18 cellular contexts compared by ENCODE assay signal in genomic region chr1:26909951-26910342, GRCh38. TPM values are rescaled to one million over a fixed set of nuclear protein-coding genes. Genes with fewer than 3 reads are reported as not detected.
DNase-seq lines count a peak whose midpoint lies in the region; ATAC-seq, FAIRE-seq and TF ChIP-seq lines count a peak whose summit lies in the region.
"Had no signal": no experiment of that assay in that cellular context is flagged by ENCODE, and none has a peak within 500 bp of the region (broad histone marks: within the 10 kb centered on the region; RNA-seq: fewer than 3 reads in every experiment).

No MANE protein-coding gene starts in this region.

- no peaks in the 10 kb centered on the region for H3K9me3 ChIP-seq in HepG2 (ENCODE audit: low read length)
- H3K9me3 ChIP-seq in right lobe of liver, result no peaks in the 10 kb centered on the region
- no peaks in the 10 kb centered on the region for H3K9me3 ChIP-seq in spleen
- H3K9me3 ChIP-seq: Caco-2 had no signal

- H3K4me3 Mint-ChIP-seq in CD14-positive monocyte, result no peak overlapping the region
- H3K4me3 Mint-ChIP-seq: CD8-positive, alpha-beta memory T cell; H9 had no signal

- in situ Hi-C loops in HepG2 (cut with HindIII; ENCODE audit: extremely low pct_ligation_motif_present, low pct_unique_long_range_greater_than_20kb), result loop anchor here (5.0 kb wide), 1 partner anchor 82 kb away; the partner anchor contains the start of gene TRNP1

- no peak overlapping the region for H2AFZ ChIP-seq in HepG2 (ENCODE audit: low read length)

- no peak for ATAC-seq in HepG2
- no peak for ATAC-seq in right lobe of liver
- ATAC-seq in left lobe of liver, result peak; percentile 0
- ATAC-seq in SK-N-SH treated with all-trans-retinoic acid at 6 μM for 48 hours, result no peak

- peak overlapping the region; percentile 93 for H3K4me2 ChIP-seq in HepG2 (ENCODE audit: low read depth, low read length)

- WGBS in HepG2 (ENCODE audit: low lambda C conversion rate), result 47% methylated on average over 3 of the region's 3 CpGs
- 14% methylated on average over 1 of the region's 3 CpGs for whole genome bisulfite sequencing in right lobe of liver (ENCODE audit: insufficient coverage, low coverage, low lambda C conversion rate, missing lambda C conversion rate)
- 60 to 94% (median 82%) methylated on average over 2 to 3 of the region's 3 CpGs for WGBS in spleen, 5 donors

- H4K20me1 ChIP-seq in HepG2 (ENCODE audit: insufficient read depth, low read length), result peaks cover 16% of the 10 kb centered on the region; the same call in 1 of the 2 replicates

- no peaks in the 10 kb centered on the region for H3K36me3 Mint-ChIP-seq in CD14-positive monocyte
- H3K36me3 Mint-ChIP-seq: CD8-positive, alpha-beta memory T cell had no signal

- H3K27ac ChIP-seq in HepG2 (ENCODE audit: extremely low read length, insufficient read depth, low read length) (peak overlapping the region; percentile 96), right lobe of liver (peak overlapping the region in 1 of 3 donors; percentile 82), spleen (peak overlapping the region in 1 of 8 donors; percentile 16)
- H3K27ac ChIP-seq: 22Rv1 had no signal

- H3K27me3 ChIP-seq in HepG2 (ENCODE audit: control insufficient read depth in 1 of 2, insufficient read depth in 2 of 2, low read length in 2 of 2), result no peaks in the 10 kb centered on the region; a peak in 1 of 5 replicates
- H3K27me3 ChIP-seq in right lobe of liver, result no peaks in the 10 kb centered on the region
- H3K27me3 ChIP-seq in spleen (replicated peaks in 1 of 7), result no peaks in the 10 kb centered on the region

- intact Hi-C loops in HepG2 (cut with micrococcal nuclease; ENCODE audit: unreplicated experiment), result no loop called here
- intact Hi-C loops in right lobe of liver (cut with DNase I), result no loop called here
- intact Hi-C loops in spleen (cut with DNase I; ENCODE audit: low total_unique reads), result no loop called here
- intact Hi-C loops in CD14-positive monocyte (cut with micrococcal nuclease), result no loop called here

- no peak for DNase-seq in HepG2 (ENCODE audit: low spot score)
- DNase-seq in right lobe of liver, result no peak
- DNase-seq in left lobe of liver (ENCODE audit: low spot score), result no peak
- DNase-seq in spleen, result peak; percentile 16
- DNase-seq in CD14-positive monocyte (ENCODE audit: low spot score), result no peak
- no peak for DNase-seq in NCI-H748 treated with DMSO at 0.1 percent for 48 hours (lab: John Stamatoyannopoulos, UW)
- DNase-seq: Caco-2; CD8-positive, alpha-beta memory T cell; DND-41; GDM1; GOT3; H9 had no signal

- no peak for TF ChIP-seq EP300 in HepG2 (IDR thresholded peaks at IDR 0.05; ENCODE audit: low read depth in 2 of 2, low read length in 2 of 2)
- TF ChIP-seq EP300 in HepG2 (CRISPR knock-in tag; IDR thresholded peaks at IDR 0.05; ENCODE audit: borderline replicate concordance), result no peak

- peaks cover 30% of the 10 kb centered on the region for H3K79me2 ChIP-seq in HepG2 (ENCODE audit: insufficient read depth, low read length)

- BruUV-seq in HepG2 (replicated peaks; lab: Mats Ljungman, UMichigan), result no TSS peak

- TF ChIP-seq CTCF in HepG2 (CRISPR knock-in tag; IDR thresholded peaks at IDR 0.05) (no peak), right lobe of liver (IDR thresholded peaks at IDR 0.05) (no peak), spleen (IDR thresholded peaks at IDR 0.05 in 8 of 11, conservative IDR thresholded peaks at IDR 0.05 in 3 of 11) (no peak), CD14-positive monocyte (IDR thresholded peaks at IDR 0.05) (no peak)

- no peaks in the 10 kb centered on the region for H3K9me3 Mint-ChIP-seq in CD14-positive monocyte
- H3K9me3 Mint-ChIP-seq: CD8-positive, alpha-beta memory T cell; H9 had no signal

- POLR2A ChIA-PET in HepG2 (lab: Yijun Ruan, JAX), result interaction anchor here (1.0 to 11.5 kb wide), 6 partner anchors 11 to 84 kb away, joined by 3 to 371 read pairs (median 8); partner anchors contain the start of genes GPATCH3, GPN2, NUDC and TRNP1

- H3K4me1 Mint-ChIP-seq in CD14-positive monocyte, result no peaks in the 10 kb centered on the region
- H3K4me1 Mint-ChIP-seq: CD8-positive, alpha-beta memory T cell; H9 had no signal

- H3K27ac Mint-ChIP-seq in CD14-positive monocyte, result no peak overlapping the region
- H3K27ac Mint-ChIP-seq: CD8-positive, alpha-beta memory T cell; H9 had no signal

- H3K27me3 Mint-ChIP-seq in CD14-positive monocyte (ENCODE audit: low read depth in 3 of 3), result peaks cover 0 to 2% (median 2%) of the 10 kb centered on the region in 3 donors

- no peak for FAIRE-seq in HepG2 (lab: Jason Lieb, UNC)
- FAIRE-seq: GM19239, HTR-8/SVneo had no signal

- CTCF ChIA-PET in HepG2 (lab: Yijun Ruan, JAX; ENCODE audit: low intra/inter-chr PET ratio, low total read pairs), result no interaction called here

- peak overlapping the region; percentile 57 for H3K9ac ChIP-seq in HepG2 (ENCODE audit: insufficient read depth, low read depth, low read length)

- H3K4me1 ChIP-seq in HepG2 (ENCODE audit: insufficient read depth, low read length) (peaks cover 63% of the 10 kb centered on the region), right lobe of liver (peaks cover 0 to 26% (median 7%) of the 10 kb centered on the region in 4 donors), spleen (peaks cover 0 to 11% (median under 1%) of the 10 kb centered on the region in 6 donors)

- TF ChIP-seq POLR2A in HepG2 (IDR thresholded peaks at IDR 0.05; ENCODE audit: insufficient read depth in 1 of 2, low read depth in 2 of 2, low read length in 2 of 2), result no peak; a peak in 1 of 4 replicates
- TF ChIP-seq POLR2A in right lobe of liver (IDR thresholded peaks at IDR 0.05), result no peak
- TF ChIP-seq POLR2A in spleen (IDR thresholded peaks at IDR 0.05), result no peak

- H3K4me3 ChIP-seq in HepG2 (replicated peaks in 1 of 3; ENCODE audit: insufficient read depth in 1 of 3, low read depth in 2 of 3, low read length in 3 of 3) (no peak overlapping the region), right lobe of liver (no peak overlapping the region), spleen (no peak overlapping the region)

- H3K36me3 ChIP-seq in HepG2 (replicated peaks in 1 of 2; ENCODE audit: control insufficient read depth in 1 of 2, insufficient read depth in 2 of 2, low read length in 2 of 2), result peaks cover 3 to 8% of the 10 kb centered on the region in 2 experiments; a peak in 3 of 5 replicates
- H3K36me3 ChIP-seq in right lobe of liver, result peaks cover 0 to 18% (median 8%) of the 10 kb centered on the region in 4 donors
- no peaks in the 10 kb centered on the region for H3K36me3 ChIP-seq in spleen

- TF ChIP-seq RAD21 in HepG2 (CRISPR knock-in tag; IDR thresholded peaks at IDR 0.05), result no peak

RNA-seq across cellular contexts. Expression of gene NR0B2, which starts 3.8 kb away (rescaled TPM):
- total RNA-seq in HepG2 (2016; rRNA removed; fragmentation: Illumina TruSeq; extraction: Trizol) (71.6 and 72.5 TPM in 2 replicates), right lobe of liver (10 to 100 TPM; 25.6 to 69.6 (median 43.0) TPM), left lobe of liver (79.2 TPM), spleen (10 to 100 TPM in 3 of 7 donors, 1 to 10 TPM in 4; 2.6 to 27.1 (median 10.0) TPM)
- total RNA-seq in HepG2 (2016; cell fraction: cytosol; rRNA removed; fragmentation: Illumina TruSeq; extraction: Trizol; ENCODE audit: low read depth), result 32.2 and 34.7 TPM in 2 replicates
- total RNA-seq in HepG2 (2016; cell fraction: insoluble cytoplasmic fraction; rRNA removed; fragmentation: Illumina TruSeq; extraction: Trizol), result 72.9 and 77.8 TPM in 2 replicates
- total RNA-seq in HepG2 (2016; cell fraction: membrane; rRNA removed; fragmentation: Illumina TruSeq; extraction: Trizol), result 42.2 and 44.8 TPM in 2 replicates
- 49.1 and 51.4 TPM in 2 replicates for total RNA-seq in HepG2 (2016; cell fraction: nucleus; rRNA removed; fragmentation: Illumina TruSeq; extraction: Trizol)
- polyA plus RNA-seq in HepG2 (2011; rRNA removed) (133 and 203 TPM in 2 replicates), spleen (10 to 100 TPM in 1 of 3 donors, 1 to 10 TPM in 1, under 1 TPM in 1; 0.74 to 10.7 (median 5.6) TPM), CD14-positive monocyte (not detected)
- 120 and 167 TPM in 2 replicates for polyA plus RNA-seq in HepG2 (2011; cell fraction: cytosol; rRNA removed)
- polyA plus RNA-seq in HepG2 (2011; cell fraction: nucleus; rRNA removed), result 160 and 185 TPM in 2 replicates
- polyA plus RNA-seq in HepG2 (2012), result 94.7 and 125 TPM in 2 replicates
- polyA plus RNA-seq in HepG2 (2016; cell fraction: cytosol; fragmentation: Illumina TruSeq; extraction: Trizol; ENCODE audit: low read depth), result 14.5 and 14.6 TPM in 2 replicates
- polyA plus RNA-seq in HepG2 (2016; cell fraction: insoluble cytoplasmic fraction; fragmentation: Illumina TruSeq; extraction: Trizol; ENCODE audit: low read depth), result 86.2 and 93.6 TPM in 2 replicates
- polyA plus RNA-seq in HepG2 (2016; cell fraction: membrane; fragmentation: Illumina TruSeq; extraction: Trizol; ENCODE audit: low read depth), result 17.4 and 19.6 TPM in 2 replicates
- 81.0 and 96.9 TPM in 2 replicates for polyA plus RNA-seq in HepG2 (2016; cell fraction: nucleus; fragmentation: Illumina TruSeq; extraction: Trizol; ENCODE audit: insufficient read depth, low read depth)
- polyA minus RNA-seq in HepG2 (2011; rRNA and poly(A)+ RNA removed; ENCODE audit: low replicate concordance), result 0.21 and 413 TPM in 2 replicates
- polyA minus RNA-seq in HepG2 (2011; cell fraction: cytosol; rRNA and poly(A)+ RNA removed), result 175 and 182 TPM in 2 replicates
- polyA minus RNA-seq in HepG2 (2011; cell fraction: nucleus; rRNA and poly(A)+ RNA removed), result 42.6 and 49.5 TPM in 2 replicates
- total RNA-seq: A673; CD8-positive, alpha-beta memory T cell; H9 had no signal
- polyA plus RNA-seq: BJ; CD8-positive, alpha-beta memory T cell had no signal

RNA-seq across cellular contexts. Expression of gene GPATCH3, which starts 9.7 kb away (rescaled TPM):
- 11.0 and 12.5 TPM in 2 replicates for total RNA-seq in HepG2 (2016; rRNA removed; fragmentation: Illumina TruSeq; extraction: Trizol)
- total RNA-seq in HepG2 (2016; cell fraction: cytosol; rRNA removed; fragmentation: Illumina TruSeq; extraction: Trizol; ENCODE audit: low read depth), result 1.6 and 3.3 TPM in 2 replicates
- 11.4 and 14.1 TPM in 2 replicates for total RNA-seq in HepG2 (2016; cell fraction: insoluble cytoplasmic fraction; rRNA removed; fragmentation: Illumina TruSeq; extraction: Trizol)
- total RNA-seq in HepG2 (2016; cell fraction: membrane; rRNA removed; fragmentation: Illumina TruSeq; extraction: Trizol), result 8.6 and 9.5 TPM in 2 replicates
- 9.7 and 10.0 TPM in 2 replicates for total RNA-seq in HepG2 (2016; cell fraction: nucleus; rRNA removed; fragmentation: Illumina TruSeq; extraction: Trizol)
- 6.8 and 8.3 TPM in 2 replicates for polyA plus RNA-seq in HepG2 (2011; rRNA removed)
- polyA plus RNA-seq in HepG2 (2011; cell fraction: cytosol; rRNA removed), result 5.6 TPM in 2 replicates
- polyA plus RNA-seq in HepG2 (2011; cell fraction: nucleus; rRNA removed), result 12.9 and 16.4 TPM in 2 replicates
- 7.4 and 8.5 TPM in 2 replicates for polyA plus RNA-seq in HepG2 (2012)
- polyA plus RNA-seq in HepG2 (2016; cell fraction: cytosol; fragmentation: Illumina TruSeq; extraction: Trizol; ENCODE audit: low read depth), result 3.5 and 4.5 TPM in 2 replicates
- polyA plus RNA-seq in HepG2 (2016; cell fraction: insoluble cytoplasmic fraction; fragmentation: Illumina TruSeq; extraction: Trizol; ENCODE audit: low read depth), result 12.3 and 14.3 TPM in 2 replicates
- polyA plus RNA-seq in HepG2 (2016; cell fraction: membrane; fragmentation: Illumina TruSeq; extraction: Trizol; ENCODE audit: low read depth), result 6.7 and 7.6 TPM in 2 replicates
- polyA plus RNA-seq in HepG2 (2016; cell fraction: nucleus; fragmentation: Illumina TruSeq; extraction: Trizol; ENCODE audit: insufficient read depth, low read depth), result 18.7 and 22.1 TPM in 2 replicates
- 9.9 and 10.4 TPM in 2 replicates for polyA minus RNA-seq in HepG2 (2011; rRNA and poly(A)+ RNA removed; ENCODE audit: low replicate concordance)
- polyA minus RNA-seq in HepG2 (2011; cell fraction: cytosol; rRNA and poly(A)+ RNA removed), result 4.6 and 4.9 TPM in 2 replicates
- polyA minus RNA-seq in HepG2 (2011; cell fraction: nucleus; rRNA and poly(A)+ RNA removed), result 9.9 and 10.8 TPM in 2 replicates
- 1 to 10 TPM; 6.0 to 8.1 (median 7.1) TPM for total RNA-seq in right lobe of liver
- total RNA-seq in left lobe of liver, result 7.1 TPM
- 10 to 100 TPM; 14.3 to 20.2 (median 17.3) TPM for total RNA-seq in spleen
- 10 to 100 TPM; 13.3 to 25.8 (median 19.3) TPM for polyA plus RNA-seq in spleen
- polyA plus RNA-seq in CD14-positive monocyte, result 10 to 100 TPM; 10.7 to 11.8 TPM

RNA-seq across cellular contexts. Expression of gene NUDC, which starts 11.6 kb away (rescaled TPM):
- 104 and 126 TPM in 2 replicates for total RNA-seq in HepG2 (2016; rRNA removed; fragmentation: Illumina TruSeq; extraction: Trizol)
- total RNA-seq in HepG2 (2016; cell fraction: cytosol; rRNA removed; fragmentation: Illumina TruSeq; extraction: Trizol; ENCODE audit: low read depth), result 35.7 TPM in 2 replicates
- total RNA-seq in HepG2 (2016; cell fraction: insoluble cytoplasmic fraction; rRNA removed; fragmentation: Illumina TruSeq; extraction: Trizol), result 105 and 106 TPM in 2 replicates
- total RNA-seq in HepG2 (2016; cell fraction: membrane; rRNA removed; fragmentation: Illumina TruSeq; extraction: Trizol), result 36.4 and 37.7 TPM in 2 replicates
- total RNA-seq in HepG2 (2016; cell fraction: nucleus; rRNA removed; fragmentation: Illumina TruSeq; extraction: Trizol), result 45.3 and 49.3 TPM in 2 replicates
- 34.7 and 41.0 TPM in 2 replicates for polyA plus RNA-seq in HepG2 (2011; rRNA removed)
- 35.9 and 39.4 TPM in 2 replicates for polyA plus RNA-seq in HepG2 (2011; cell fraction: cytosol; rRNA removed)
- polyA plus RNA-seq in HepG2 (2011; cell fraction: nucleus; rRNA removed), result 28.6 and 31.4 TPM in 2 replicates
- polyA plus RNA-seq in HepG2 (2012), result 88.2 and 90.3 TPM in 2 replicates
- 25.8 and 26.9 TPM in 2 replicates for polyA plus RNA-seq in HepG2 (2016; cell fraction: cytosol; fragmentation: Illumina TruSeq; extraction: Trizol; ENCODE audit: low read depth)
- 192 and 219 TPM in 2 replicates for polyA plus RNA-seq in HepG2 (2016; cell fraction: insoluble cytoplasmic fraction; fragmentation: Illumina TruSeq; extraction: Trizol; ENCODE audit: low read depth)
- 34.2 and 35.5 TPM in 2 replicates for polyA plus RNA-seq in HepG2 (2016; cell fraction: membrane; fragmentation: Illumina TruSeq; extraction: Trizol; ENCODE audit: low read depth)
- 129 and 135 TPM in 2 replicates for polyA plus RNA-seq in HepG2 (2016; cell fraction: nucleus; fragmentation: Illumina TruSeq; extraction: Trizol; ENCODE audit: insufficient read depth, low read depth)
- polyA minus RNA-seq in HepG2 (2011; rRNA and poly(A)+ RNA removed; ENCODE audit: low replicate concordance), result 24.1 and 33.6 TPM in 2 replicates
- 34.1 and 35.1 TPM in 2 replicates for polyA minus RNA-seq in HepG2 (2011; cell fraction: cytosol; rRNA and poly(A)+ RNA removed)
- polyA minus RNA-seq in HepG2 (2011; cell fraction: nucleus; rRNA and poly(A)+ RNA removed), result 20.3 and 24.9 TPM in 2 replicates
- 10 to 100 TPM; 40.9 to 60.8 (median 48.4) TPM for total RNA-seq in right lobe of liver
- total RNA-seq in left lobe of liver, result 43.2 TPM
- total RNA-seq in spleen, result 10 to 100 TPM; 35.7 to 55.7 (median 49.3) TPM
- 10 to 100 TPM; 42.5 to 62.2 (median 48.8) TPM for polyA plus RNA-seq in spleen
- 10 to 100 TPM; 47.4 to 58.3 TPM for polyA plus RNA-seq in CD14-positive monocyte

RNA-seq across cellular contexts. Expression of gene GPN2, which starts 19.9 kb away (rescaled TPM):
- 19.3 and 22.9 TPM in 2 replicates for total RNA-seq in HepG2 (2016; rRNA removed; fragmentation: Illumina TruSeq; extraction: Trizol)
- total RNA-seq in HepG2 (2016; cell fraction: cytosol; rRNA removed; fragmentation: Illumina TruSeq; extraction: Trizol; ENCODE audit: low read depth), result 1.8 and 2.5 TPM in 2 replicates
- 20.8 and 22.5 TPM in 2 replicates for total RNA-seq in HepG2 (2016; cell fraction: insoluble cytoplasmic fraction; rRNA removed; fragmentation: Illumina TruSeq; extraction: Trizol)
- total RNA-seq in HepG2 (2016; cell fraction: membrane; rRNA removed; fragmentation: Illumina TruSeq; extraction: Trizol), result 4.7 and 7.3 TPM in 2 replicates
- 10.8 and 13.7 TPM in 2 replicates for total RNA-seq in HepG2 (2016; cell fraction: nucleus; rRNA removed; fragmentation: Illumina TruSeq; extraction: Trizol)
- polyA plus RNA-seq in HepG2 (2011; rRNA removed), result 38.9 and 41.8 TPM in 2 replicates
- polyA plus RNA-seq in HepG2 (2011; cell fraction: cytosol; rRNA removed), result 16.3 and 25.9 TPM in 2 replicates
- 29.9 and 35.0 TPM in 2 replicates for polyA plus RNA-seq in HepG2 (2011; cell fraction: nucleus; rRNA removed)
- polyA plus RNA-seq in HepG2 (2012), result 14.4 and 15.5 TPM in 2 replicates
- polyA plus RNA-seq in HepG2 (2016; cell fraction: cytosol; fragmentation: Illumina TruSeq; extraction: Trizol; ENCODE audit: low read depth), result 4.8 and 5.2 TPM in 2 replicates
- 31.8 and 35.9 TPM in 2 replicates for polyA plus RNA-seq in HepG2 (2016; cell fraction: insoluble cytoplasmic fraction; fragmentation: Illumina TruSeq; extraction: Trizol; ENCODE audit: low read depth)
- polyA plus RNA-seq in HepG2 (2016; cell fraction: membrane; fragmentation: Illumina TruSeq; extraction: Trizol; ENCODE audit: low read depth), result 8.5 and 9.5 TPM in 2 replicates
- polyA plus RNA-seq in HepG2 (2016; cell fraction: nucleus; fragmentation: Illumina TruSeq; extraction: Trizol; ENCODE audit: insufficient read depth, low read depth), result 31.5 and 47.0 TPM in 2 replicates
- polyA minus RNA-seq in HepG2 (2011; rRNA and poly(A)+ RNA removed; ENCODE audit: low replicate concordance), result 46.8 and 68.0 TPM in 2 replicates
- polyA minus RNA-seq in HepG2 (2011; cell fraction: cytosol; rRNA and poly(A)+ RNA removed), result 18.6 and 24.9 TPM in 2 replicates
- polyA minus RNA-seq in HepG2 (2011; cell fraction: nucleus; rRNA and poly(A)+ RNA removed), result 11.1 and 15.8 TPM in 2 replicates
- 10 to 100 TPM in 4 of 6 experiments, 1 to 10 TPM in 2; 5.6 to 18.3 (median 15.3) TPM for total RNA-seq in right lobe of liver
- 15.9 TPM for total RNA-seq in left lobe of liver
- 10 to 100 TPM; 15.2 to 28.7 (median 21.5) TPM for total RNA-seq in spleen
- polyA plus RNA-seq in spleen, result 10 to 100 TPM; 11.6 to 15.7 (median 14.2) TPM
- polyA plus RNA-seq in CD14-positive monocyte, result 10 to 100 TPM in 1 of 2 donors, 1 to 10 TPM in 1; 9.6 to 15.9 TPM

RNA-seq across cellular contexts. Expression of gene SFN, which starts 47.0 kb away (rescaled TPM):
- total RNA-seq in HepG2 (2016; rRNA removed; fragmentation: Illumina TruSeq; extraction: Trizol) (5.6 and 6.8 TPM in 2 replicates), right lobe of liver (1 to 10 TPM in 3 of 6 experiments, not detected in 3; 2.2 to 2.5 (median 2.5) TPM), left lobe of liver (0.40 TPM), spleen (under 1 TPM in 4 of 7 donors, not detected in 3; 0.51 to 0.79 (median 0.58) TPM)
- total RNA-seq in HepG2 (2016; cell fraction: cytosol; rRNA removed; fragmentation: Illumina TruSeq; extraction: Trizol; ENCODE audit: low read depth), result 1.2 and 1.3 TPM in 2 replicates
- total RNA-seq in HepG2 (2016; cell fraction: insoluble cytoplasmic fraction; rRNA removed; fragmentation: Illumina TruSeq; extraction: Trizol), result 6.1 and 6.5 TPM in 2 replicates
- total RNA-seq in HepG2 (2016; cell fraction: membrane; rRNA removed; fragmentation: Illumina TruSeq; extraction: Trizol), result 2.4 and 2.5 TPM in 2 replicates
- total RNA-seq in HepG2 (2016; cell fraction: nucleus; rRNA removed; fragmentation: Illumina TruSeq; extraction: Trizol), result 2.2 and 3.0 TPM in 2 replicates
- polyA plus RNA-seq in HepG2 (2011; rRNA removed) (4.0 and 4.3 TPM in 2 replicates), spleen (under 1 TPM; 0.27 to 0.80 (median 0.63) TPM), CD14-positive monocyte (not detected)
- 2.8 and 3.9 TPM in 2 replicates for polyA plus RNA-seq in HepG2 (2011; cell fraction: cytosol; rRNA removed)
- polyA plus RNA-seq in HepG2 (2011; cell fraction: nucleus; rRNA removed), result 1.8 and 2.5 TPM in 2 replicates
- polyA plus RNA-seq in HepG2 (2012), result 4.0 and 4.4 TPM in 2 replicates
- polyA plus RNA-seq in HepG2 (2016; cell fraction: cytosol; fragmentation: Illumina TruSeq; extraction: Trizol; ENCODE audit: low read depth), result 1.4 and 1.6 TPM in 2 replicates
- 9.2 and 11.4 TPM in 2 replicates for polyA plus RNA-seq in HepG2 (2016; cell fraction: insoluble cytoplasmic fraction; fragmentation: Illumina TruSeq; extraction: Trizol; ENCODE audit: low read depth)
- 2.1 and 2.5 TPM in 2 replicates for polyA plus RNA-seq in HepG2 (2016; cell fraction: membrane; fragmentation: Illumina TruSeq; extraction: Trizol; ENCODE audit: low read depth)
- 4.6 and 6.2 TPM in 2 replicates for polyA plus RNA-seq in HepG2 (2016; cell fraction: nucleus; fragmentation: Illumina TruSeq; extraction: Trizol; ENCODE audit: insufficient read depth, low read depth)
- polyA minus RNA-seq in HepG2 (2011; rRNA and poly(A)+ RNA removed; ENCODE audit: low replicate concordance), result 2.2 and 119 TPM in 2 replicates
- 3.0 and 4.8 TPM in 2 replicates for polyA minus RNA-seq in HepG2 (2011; cell fraction: cytosol; rRNA and poly(A)+ RNA removed)
- 0.37 and 1.7 TPM in 2 replicates for polyA minus RNA-seq in HepG2 (2011; cell fraction: nucleus; rRNA and poly(A)+ RNA removed)
- total RNA-seq: A673 had no signal
- polyA plus RNA-seq: CD8-positive, alpha-beta memory T cell had no signal
